In the genomic region with DNA sequence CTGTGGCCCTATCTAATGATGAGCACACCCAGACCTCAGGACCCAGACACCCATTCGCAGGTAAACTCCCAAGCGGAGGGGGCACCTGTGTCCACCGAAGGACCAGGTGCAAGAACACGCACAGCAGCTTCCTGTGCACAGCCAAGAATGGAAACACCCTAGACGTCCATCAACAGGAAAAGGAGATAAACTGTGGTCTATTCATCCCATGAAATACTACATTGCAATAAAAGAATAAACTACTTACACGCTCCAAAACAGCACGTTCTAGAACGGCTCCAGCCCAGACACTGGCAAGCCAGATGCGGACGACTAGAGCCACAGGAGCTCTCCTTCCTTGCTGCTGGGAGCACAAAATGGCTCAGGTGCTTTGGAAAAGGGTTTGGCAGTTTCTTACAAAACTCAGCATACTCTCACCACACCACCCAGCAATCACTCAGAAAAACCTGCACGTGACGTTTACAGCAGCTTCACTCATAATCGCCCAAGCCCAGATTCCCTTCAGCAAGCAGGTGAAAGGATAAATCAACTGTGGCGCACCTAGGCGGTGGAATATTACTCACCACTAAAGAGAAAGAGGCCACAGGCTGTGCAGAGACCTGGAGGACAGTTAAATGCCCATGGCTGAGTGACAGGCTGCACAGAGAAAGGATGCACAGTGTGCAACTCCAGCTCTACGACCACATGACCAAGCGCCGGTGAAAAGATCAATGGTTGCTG, we compare ENCODE assay signal across 22 cellular contexts. TPM values are rescaled to one million over a fixed set of nuclear protein-coding genes. Genes with fewer than 3 reads are reported as not detected.
DNase-seq lines count a peak whose midpoint lies in the region; ATAC-seq, FAIRE-seq and TF ChIP-seq lines count a peak whose summit lies in the region.
"Had no signal": no experiment of that assay in that cellular context is flagged by ENCODE, and none has a peak within 500 bp of the region (broad histone marks: within the 10 kb centered on the region; RNA-seq: fewer than 3 reads in every experiment).

No MANE protein-coding gene starts in this region.

- H3K9me2 ChIP-seq in Karpas-422 (replicated peaks; ENCODE audit: insufficient read depth, low read length), result no peaks in the 10 kb centered on the region

- POLR2A ChIA-PET in IMR-90 (lab: Charles Lee; ENCODE audit: unreplicated experiment), result no interaction called here
- POLR2A ChIA-PET in K562 (lab: Yijun Ruan, JAX), result interaction anchor here (0.6 kb wide), 2 partner anchors 10 to 263 kb away, joined by 3 to 6 read pairs; no protein-coding TSS in a partner anchor

- no peak for ATAC-seq in IMR-90 (ENCODE audit: low read depth)
- ATAC-seq in K562, result no peak
- no peak for ATAC-seq in GM18505 (IDR thresholded peaks at IDR 0.05; ENCODE audit: unreplicated experiment)

- no peak overlapping the region for H3K18ac ChIP-seq in IMR-90 (ENCODE audit: low read depth, low read length)
- H3K18ac ChIP-seq in neuronal stem cell (ENCODE audit: low read length), result no peak overlapping the region

- peaks cover 6% of the 10 kb centered on the region; the same call in 2 of the 3 replicates for H3K79me2 ChIP-seq in K562 (ENCODE audit: control insufficient read depth, insufficient read depth, low read length)
- H3K79me2 ChIP-seq in Karpas-422 (ENCODE audit: low read length), result no peaks in the 10 kb centered on the region

- H3K9ac ChIP-seq in BLaER1 treated with 17β-estradiol and CSF1 and Interleukin-3, amounts not matched to agents 10 nM and 100 nM, result no peak overlapping the region
- H3K9ac ChIP-seq in IMR-90 (ENCODE audit: low read depth, low read length) (no peak overlapping the region), K562 (ENCODE audit: insufficient read depth in 1 of 2, low read depth in 2 of 2, low read length in 2 of 2) (no peak overlapping the region), neuronal stem cell (ENCODE audit: low read depth, low read length, poor library complexity) (no peak overlapping the region), Karpas-422 (ENCODE audit: low read length) (no peak overlapping the region)

- H2AFZ ChIP-seq in IMR-90 (replicated peaks; ENCODE audit: low read length, poor library complexity) (no peak overlapping the region), K562 (ENCODE audit: low read depth, low read length) (no peak overlapping the region), neuronal stem cell (ENCODE audit: low read length) (no peak overlapping the region), Karpas-422 (ENCODE audit: low read length) (no peak overlapping the region)

- no peak overlapping the region for H2AK5ac ChIP-seq in IMR-90 (ENCODE audit: low read depth, low read length)
- no peak overlapping the region for H2AK5ac ChIP-seq in neuronal stem cell (ENCODE audit: low read depth, low read length)

- no peaks in the 10 kb centered on the region for H3K9me3 ChIP-seq in BLaER1 treated with 17β-estradiol and CSF1 and Interleukin-3, amounts not matched to agents 10 nM and 100 nM (replicated peaks in 1 of 11)
- H3K9me3 ChIP-seq in IMR-90 (ENCODE audit: control insufficient read depth, insufficient read depth, low read length) (no peaks in the 10 kb centered on the region), K562 (replicated peaks; ENCODE audit: control insufficient read depth, insufficient read depth, low read depth, low read length) (no peaks in the 10 kb centered on the region), neuronal stem cell (replicated peaks in 1 of 2; ENCODE audit: control insufficient read depth in 2 of 2, insufficient read depth in 1 of 2, low read depth in 1 of 2, low read length in 2 of 2) (no peaks in the 10 kb centered on the region), Karpas-422 (ENCODE audit: low read length) (no peaks in the 10 kb centered on the region)

- no peak overlapping the region for H3K4me3 ChIP-seq in BLaER1 treated with 17β-estradiol and CSF1 and Interleukin-3, amounts not matched to agents 10 nM and 100 nM
- H3K4me3 ChIP-seq in IMR-90 (ENCODE audit: insufficient read depth, low read depth, low read length), result no peak overlapping the region
- no peak overlapping the region for H3K4me3 ChIP-seq in K562
- no peak overlapping the region for H3K4me3 ChIP-seq in neuronal stem cell (ENCODE audit: low read length in 2 of 2)
- H3K4me3 ChIP-seq in Karpas-422 (ENCODE audit: low read length), result no peak overlapping the region

- intact Hi-C loops in IMR-90 (cut with micrococcal nuclease), result loop anchor here (5.0 kb wide), 1 partner anchor 72 kb away; no protein-coding TSS in a partner anchor
- intact Hi-C loops in K562 (cut with micrococcal nuclease), result loop anchor here (5.0 kb wide), 1 partner anchor 78 kb away; no protein-coding TSS in a partner anchor

- TF ChIP-seq RAD21 in IMR-90 (IDR thresholded peaks at IDR 0.05; ENCODE audit: low read length) (no peak), K562 (CRISPR knock-in tag; conservative IDR thresholded peaks at IDR 0.05 in 1 of 2, IDR thresholded peaks at IDR 0.05 in 1 of 2) (no peak)

- no peak overlapping the region for H2BK12ac ChIP-seq in neuronal stem cell (ENCODE audit: low read length)

- H3K23ac ChIP-seq in IMR-90 (ENCODE audit: low read depth, low read length) (no peak overlapping the region), neuronal stem cell (ENCODE audit: low read depth, low read length, poor library complexity) (no peak overlapping the region)

- H3K4me1 ChIP-seq in BLaER1 treated with 17β-estradiol and CSF1 and Interleukin-3, amounts not matched to agents 10 nM and 100 nM, result peaks cover 22 to 86% (median 76%) of the 10 kb centered on the region in 10 experiments
- H3K4me1 ChIP-seq in IMR-90 (ENCODE audit: control insufficient read depth, insufficient read depth, low read length) (peaks cover 6% of the 10 kb centered on the region), K562 (replicated peaks in 1 of 2; ENCODE audit: control insufficient read depth in 2 of 2, insufficient read depth in 2 of 2, low read length in 2 of 2) (peaks cover 0 to 13% of the 10 kb centered on the region in 2 experiments; a peak in 2 of 5 replicates), neuronal stem cell (ENCODE audit: control insufficient read depth in 2 of 2, insufficient read depth in 1 of 2, low read depth in 1 of 2, low read length in 2 of 2) (peaks cover 4 to 8% of the 10 kb centered on the region in 2 donors), Karpas-422 (ENCODE audit: low read length) (no peaks in the 10 kb centered on the region)

- TF ChIP-seq CTCF in IMR-90 (conservative IDR thresholded peaks at IDR 0.05; ENCODE audit: low read depth, low read length), result no peak
- TF ChIP-seq CTCF in K562 (IDR thresholded peaks at IDR 0.05 in 2 of 3, conservative IDR thresholded peaks at IDR 0.05 in 1 of 3; ENCODE audit: insufficient read depth in 2 of 3, low read depth in 1 of 3, low read length in 3 of 3), result no peak

- no peak overlapping the region for H3K27ac ChIP-seq in BLaER1 treated with 17β-estradiol and CSF1 and Interleukin-3, amounts not matched to agents 10 nM and 100 nM
- H3K27ac ChIP-seq in IMR-90 (ENCODE audit: insufficient read depth, low read length) (no peak overlapping the region), K562 (ENCODE audit: extremely low read depth, low read depth, low read length) (no peak overlapping the region), neuronal stem cell (replicated peaks; ENCODE audit: low read length) (no peak overlapping the region), Karpas-422 (ENCODE audit: low read length) (no peak overlapping the region)

- in situ Hi-C loops in IMR-90 (cut with MboI; ENCODE audit: low sequenced_read_pairs) (loop anchor here (5.0 kb wide), 1 partner anchor 78 kb away; no protein-coding TSS in a partner anchor), K562 (cut with MboI) (loop anchor here (10.0 kb wide), 1 partner anchor 185 kb away; no protein-coding TSS in a partner anchor)

- H4K20me1 ChIP-seq in BLaER1 treated with 17β-estradiol and CSF1 and Interleukin-3, amounts not matched to agents 10 nM and 100 nM, result peaks cover 65 to 87% (median 85%) of the 10 kb centered on the region in 11 experiments
- H4K20me1 ChIP-seq in IMR-90 (ENCODE audit: insufficient read depth, low read length) (peaks cover 38% of the 10 kb centered on the region), K562 (replicated peaks; ENCODE audit: control insufficient read depth, insufficient read depth, low read length) (0 out of 2 replicates have a peak, but pooled peaks cover 4% of the 10 kb centered on the region), Karpas-422 (ENCODE audit: insufficient read depth, low read depth, low read length) (peaks cover 19% of the 10 kb centered on the region)

- no peak overlapping the region for H2BK20ac ChIP-seq in IMR-90 (ENCODE audit: low read depth, low read length)

- peaks cover 25 to 53% of the 10 kb centered on the region in 2 experiments for H3K79me1 ChIP-seq in IMR-90 (ENCODE audit: low read depth in 1 of 2, low read length in 2 of 2)
- H3K79me1 ChIP-seq in neuronal stem cell (ENCODE audit: low read depth, low read length), result peaks cover 20% of the 10 kb centered on the region

- DNase-seq in IMR-90 (no peak), K562 (ENCODE audit: extremely low read depth in 1 of 4, low spot score in 3 of 4) (no peak), neuronal stem cell (ENCODE audit: low spot score) (no peak), Karpas-422 (no peak), NCI-H748 (lab: John Stamatoyannopoulos, UW; ENCODE audit: unreplicated experiment) (no peak), NCI-H2196 (lab: John Stamatoyannopoulos, UW; ENCODE audit: unreplicated experiment) (no peak)
- DNase-seq: 8988T; C1 segment of cervical spinal cord; CD4-positive, CD25-positive, alpha-beta regulatory T cell; CD8-positive, alpha-beta memory T cell; COR-L47; DMS 273 treated with DMSO at 0.1 percent for 48 hours; DMS53; DND-41; EL; GOT3; HCEC 1CT; HFFc6 had no signal

- H2AK9ac ChIP-seq in IMR-90 (replicated peaks; ENCODE audit: low read depth, low read length, poor library complexity), result peak overlapping the region; percentile 25

- TF ChIP-seq EP300 in K562 (IDR thresholded peaks at IDR 0.05; ENCODE audit: low read length), result no peak

- H3K56ac ChIP-seq in IMR-90 (ENCODE audit: extremely low read depth, insufficient read depth, low read length), result no peak overlapping the region

- H3K14ac ChIP-seq in IMR-90 (replicated peaks; ENCODE audit: low read depth, low read length) (no peak overlapping the region), neuronal stem cell (ENCODE audit: low read length) (no peak overlapping the region)

- no peak for FAIRE-seq in K562 (lab: Jason Lieb, UNC)
- FAIRE-seq: GM12891, GM18507 had no signal

- H3K9me1 ChIP-seq in IMR-90 (ENCODE audit: insufficient read depth, low read length) (no peaks in the 10 kb centered on the region; the same call in 1 of the 2 replicates), K562 (ENCODE audit: control insufficient read depth, insufficient read depth, low read length) (no peaks in the 10 kb centered on the region)

- no peak overlapping the region for H2BK120ac ChIP-seq in IMR-90 (ENCODE audit: low read depth, low read length)
- H2BK120ac ChIP-seq in neuronal stem cell (ENCODE audit: low read depth, low read length), result no peak overlapping the region

- BruUV-seq in IMR-90 (replicated peaks; lab: Mats Ljungman, UMichigan), result no TSS peak
- BruUV-seq in K562 (replicated peaks; lab: Mats Ljungman, UMichigan), result no TSS peak

- H4K5ac ChIP-seq in IMR-90 (ENCODE audit: low read depth, low read length), result no peak overlapping the region

- H3K27me3 ChIP-seq in BLaER1 treated with 17β-estradiol and CSF1 and Interleukin-3, amounts not matched to agents 10 nM and 100 nM, result no peaks in the 10 kb centered on the region
- H3K27me3 ChIP-seq in IMR-90 (ENCODE audit: control insufficient read depth, insufficient read depth, low read length) (no peaks in the 10 kb centered on the region), K562 (ENCODE audit: control insufficient read depth in 2 of 2, insufficient read depth in 2 of 2, low read length in 2 of 2) (no peaks in the 10 kb centered on the region), neuronal stem cell (ENCODE audit: control insufficient read depth in 3 of 3, insufficient read depth in 3 of 3, low read depth in 1 of 3, low read length in 3 of 3) (no peaks in the 10 kb centered on the region), Karpas-422 (ENCODE audit: low read length) (no peaks in the 10 kb centered on the region)

- no peak overlapping the region for H3K4ac ChIP-seq in IMR-90 (ENCODE audit: low read depth, low read length)
- no peak overlapping the region for H3K4ac ChIP-seq in neuronal stem cell (ENCODE audit: low read length)

- peak overlapping the region in 7 of 11 experiments; percentile 17 to 95 (median 30); a peak in 12 of 22 replicates for H3K4me2 ChIP-seq in BLaER1 treated with 17β-estradiol and CSF1 and Interleukin-3, amounts not matched to agents 10 nM and 100 nM
- H3K4me2 ChIP-seq in IMR-90 (ENCODE audit: low read depth, low read length) (no peak overlapping the region), K562 (ENCODE audit: insufficient read depth, low read length) (no peak overlapping the region), neuronal stem cell (ENCODE audit: insufficient read depth, low read length, poor library complexity, severe bottlenecking) (no peak overlapping the region), Karpas-422 (ENCODE audit: low read depth, low read length, poor library complexity, severe bottlenecking) (no peak overlapping the region)

- CTCF ChIA-PET in IMR-90 (lab: Yijun Ruan, JAX), result interaction anchor here (0.6 kb wide), 1 partner anchor 12 kb away, joined by 3 read pairs; no protein-coding TSS in a partner anchor
- CTCF ChIA-PET in K562 (lab: Yijun Ruan, JAX; ENCODE audit: low intra/inter-chr PET ratio), result no interaction called here

- no peak overlapping the region for H4K8ac ChIP-seq in IMR-90 (ENCODE audit: low read depth in 2 of 2, low read length in 2 of 2)
- no peak overlapping the region for H4K8ac ChIP-seq in neuronal stem cell (ENCODE audit: low read depth, low read length)

- no peak overlapping the region for H4K91ac ChIP-seq in IMR-90 (ENCODE audit: insufficient read depth, low read depth, low read length)
- no peak overlapping the region for H4K91ac ChIP-seq in neuronal stem cell (ENCODE audit: low read depth, low read length, poor library complexity)

- no peak for TF ChIP-seq POLR2A in IMR-90 (IDR thresholded peaks at IDR 0.05; ENCODE audit: low read depth, low read length)
- TF ChIP-seq POLR2A in K562 (conservative IDR thresholded peaks at IDR 0.05), result no peak
- TF ChIP-seq POLR2A in GM18505 (IDR thresholded peaks at IDR 0.05; ENCODE audit: borderline replicate concordance, extremely low read depth, insufficient read depth, insufficient read length), result no peak

- H2BK5ac ChIP-seq in IMR-90 (ENCODE audit: low read depth, low read length, poor library complexity, severe bottlenecking) (no peak overlapping the region), neuronal stem cell (ENCODE audit: low read length) (peak overlapping the region; percentile 79)

- peaks cover 6 to 25% (median 15%) of the 10 kb centered on the region in 11 experiments; a peak in 17 of 22 replicates for H3K36me3 ChIP-seq in BLaER1 treated with 17β-estradiol and CSF1 and Interleukin-3, amounts not matched to agents 10 nM and 100 nM
- H3K36me3 ChIP-seq in IMR-90 (ENCODE audit: control insufficient read depth, insufficient read depth, low read length), result peaks cover 6% of the 10 kb centered on the region; the same call in 1 of the 2 replicates
- peaks cover 3% of the 10 kb centered on the region; the same call in 1 of the 3 replicates for H3K36me3 ChIP-seq in K562 (ENCODE audit: control insufficient read depth, insufficient read depth, low read length)
- H3K36me3 ChIP-seq in neuronal stem cell (replicated peaks in 1 of 2; ENCODE audit: control insufficient read depth in 2 of 2, insufficient read depth in 2 of 2, low read length in 2 of 2), result peaks cover 0 to 3% of the 10 kb centered on the region in 2 donors
- no peaks in the 10 kb centered on the region for H3K36me3 ChIP-seq in Karpas-422 (ENCODE audit: insufficient read depth, low read length)

- WGBS in IMR-90 (ENCODE audit: extremely low coverage in 2 of 2, insufficient read length in 1 of 2), 2 experiments, result 90% methylated on average over 5 of the region's 18 CpGs; no CpG with 5 or more reads in 1 of the 2 experiments
- WGBS in K562 (ENCODE audit: insufficient coverage, low coverage, missing lambda C conversion rate), result 78% methylated on average over 16 of the region's 18 CpGs
- WGBS in neuronal stem cell (ENCODE audit: extremely low coverage in 2 of 2, insufficient read length in 2 of 2, insufficient replicate concordance in 1 of 2), 2 donors, result no CpG with 5 or more reads among the region's 18 CpGs

- H2BK15ac ChIP-seq in IMR-90 (ENCODE audit: low read depth, low read length) (no peak overlapping the region), neuronal stem cell (ENCODE audit: low read length) (no peak overlapping the region)

- dilution Hi-C loops in IMR-90 (cut with HindIII; ENCODE audit: low sequenced_read_pairs, unreplicated experiment), result no loop called here

RNA-seq across cellular contexts. Expression of gene BRF1, which starts 21.0 kb away (rescaled TPM):
- total RNA-seq in IMR-90 (2012; rRNA removed) (12.4 and 13.3 TPM in 2 replicates), K562 (2014; rRNA removed) (24.6 and 24.9 TPM in 2 replicates), K562 (2014; rRNA removed; fragmentation: Illumina TruSeq; extraction: Trizol) (6.9 and 9.3 TPM in 2 replicates), K562 (2015; rRNA removed; fragmentation: Illumina TruSeq; extraction: Trizol) (12.5 and 12.7 TPM in 2 replicates), K562 (2021) (22.5 and 22.6 TPM in 2 replicates)
- polyA plus RNA-seq in IMR-90 (2012; rRNA removed) (16.4 and 16.7 TPM in 2 replicates), K562 (2011; rRNA removed) (3.6 and 5.6 TPM in 2 replicates), K562 (2014; fragmentation: Illumina TruSeq; extraction: Trizol) (8.2 and 10.5 TPM in 2 replicates), K562 (2014; fragmentation: Nextera tagmentation; extraction: Ambion mirVana) (under 1 TPM; 0.14 to 0.17 TPM), K562 (2014; rRNA removed) (12.8 and 14.6 TPM in 2 replicates)
- 13.5 and 19.0 TPM in 2 replicates for polyA plus RNA-seq in IMR-90 (2012; cell fraction: cytosol; rRNA removed)
- polyA plus RNA-seq in IMR-90 (2012; cell fraction: nucleus; rRNA removed; ENCODE audit: low replicate concordance), result 44.2 and 86.6 TPM in 2 replicates
- total RNA-seq in K562 (2011; cell fraction: chromatin; rRNA removed; ENCODE audit: low replicate concordance), result 71.0 and 136 TPM in 2 replicates
- 63.5 and 70.5 TPM in 2 replicates for total RNA-seq in K562 (2011; cell fraction: nucleolus; rRNA removed)
- total RNA-seq in K562 (2011; cell fraction: nucleoplasm; rRNA removed), result 45.0 and 51.4 TPM in 2 replicates
- polyA plus RNA-seq in K562 (2011; cell fraction: cytosol; rRNA removed), result 3.3 and 6.4 TPM in 2 replicates
- polyA plus RNA-seq in K562 (2011; cell fraction: nucleus; rRNA removed), result 25.8 and 37.9 TPM in 2 replicates
- polyA plus RNA-seq in K562 (2012), result 14.4 and 14.8 TPM in 2 replicates
- polyA minus RNA-seq in K562 (2011; rRNA and poly(A)+ RNA removed), result 5.2 and 6.5 TPM in 2 replicates
- polyA minus RNA-seq in K562 (2011; cell fraction: cytosol; rRNA and poly(A)+ RNA removed), result 6.4 and 8.4 TPM in 2 replicates
- 20.3 and 25.3 TPM in 2 replicates for polyA minus RNA-seq in K562 (2011; cell fraction: nucleus; rRNA and poly(A)+ RNA removed)
- 14.0 TPM for polyA plus RNA-seq in neuronal stem cell (2013, experiment 1 of 2)
- polyA plus RNA-seq in neuronal stem cell (2013, experiment 2 of 2), result 14.3 TPM
- 19.0 and 54.9 TPM in 2 replicates for total RNA-seq in Karpas-422 (2014; rRNA removed; shearing (Covaris generic); ENCODE audit: low replicate concordance)

RNA-seq across cellular contexts. Expression of gene BTBD6, which starts 31.5 kb away (rescaled TPM):
- total RNA-seq in IMR-90 (2012; rRNA removed) (31.4 and 43.9 TPM in 2 replicates), K562 (2014; rRNA removed) (not detected in 2 replicates), K562 (2014; rRNA removed; fragmentation: Illumina TruSeq; extraction: Trizol) (not detected in 2 replicates), K562 (2015; rRNA removed; fragmentation: Illumina TruSeq; extraction: Trizol) (not detected in 2 replicates), K562 (2021) (0.16 TPM in 1 of 2 replicates, not detected in the other)
- polyA plus RNA-seq in IMR-90 (2012; rRNA removed) (33.9 and 37.4 TPM in 2 replicates), K562 (2011; rRNA removed) (not detected in 2 replicates), K562 (2014; fragmentation: Illumina TruSeq; extraction: Trizol) (not detected in 2 replicates), K562 (2014; fragmentation: Nextera tagmentation; extraction: Ambion mirVana) (not detected), K562 (2014; rRNA removed) (not detected in 2 replicates)
- 41.8 and 43.5 TPM in 2 replicates for polyA plus RNA-seq in IMR-90 (2012; cell fraction: cytosol; rRNA removed)
- 99.5 and 153 TPM in 2 replicates for polyA plus RNA-seq in IMR-90 (2012; cell fraction: nucleus; rRNA removed; ENCODE audit: low replicate concordance)
- not detected in 2 replicates for total RNA-seq in K562 (2011; cell fraction: chromatin; rRNA removed; ENCODE audit: low replicate concordance)
- total RNA-seq in K562 (2011; cell fraction: nucleolus; rRNA removed), result not detected in 2 replicates
- not detected in 2 replicates for total RNA-seq in K562 (2011; cell fraction: nucleoplasm; rRNA removed)
- not detected in 2 replicates for polyA plus RNA-seq in K562 (2011; cell fraction: cytosol; rRNA removed)
- not detected in 2 replicates for polyA plus RNA-seq in K562 (2011; cell fraction: nucleus; rRNA removed)
- 0.08 TPM in 1 of 2 replicates, not detected in the other for polyA plus RNA-seq in K562 (2012)
- polyA minus RNA-seq in K562 (2011; rRNA and poly(A)+ RNA removed), result not detected in 2 replicates
- polyA minus RNA-seq in K562 (2011; cell fraction: cytosol; rRNA and poly(A)+ RNA removed), result 0.38 TPM in 1 of 2 replicates, not detected in the other
- not detected in 2 replicates for polyA minus RNA-seq in K562 (2011; cell fraction: nucleus; rRNA and poly(A)+ RNA removed)
- polyA plus RNA-seq in neuronal stem cell (2013, experiment 1 of 2), result 10.8 TPM
- 10.4 TPM for polyA plus RNA-seq in neuronal stem cell (2013, experiment 2 of 2)
- 58.9 and 130 TPM in 2 replicates for total RNA-seq in Karpas-422 (2014; rRNA removed; shearing (Covaris generic); ENCODE audit: low replicate concordance)

RNA-seq across cellular contexts. Expression of gene PACS2, which starts 34.7 kb away (rescaled TPM):
- total RNA-seq in IMR-90 (2012; rRNA removed) (15.3 and 15.6 TPM in 2 replicates), K562 (2014; rRNA removed) (13.2 and 21.3 TPM in 2 replicates), K562 (2014; rRNA removed; fragmentation: Illumina TruSeq; extraction: Trizol) (4.4 and 5.9 TPM in 2 replicates), K562 (2015; rRNA removed; fragmentation: Illumina TruSeq; extraction: Trizol) (10.4 and 11.6 TPM in 2 replicates), K562 (2021) (20.8 and 21.0 TPM in 2 replicates)
- polyA plus RNA-seq in IMR-90 (2012; rRNA removed) (32.2 and 35.1 TPM in 2 replicates), K562 (2011; rRNA removed) (8.8 and 9.9 TPM in 2 replicates), K562 (2014; fragmentation: Illumina TruSeq; extraction: Trizol) (4.3 and 9.0 TPM in 2 replicates), K562 (2014; fragmentation: Nextera tagmentation; extraction: Ambion mirVana) (under 1 TPM; 0.11 to 0.34 TPM), K562 (2014; rRNA removed) (14.6 and 16.6 TPM in 2 replicates)
- polyA plus RNA-seq in IMR-90 (2012; cell fraction: cytosol; rRNA removed), result 21.8 and 38.1 TPM in 2 replicates
- 145 and 229 TPM in 2 replicates for polyA plus RNA-seq in IMR-90 (2012; cell fraction: nucleus; rRNA removed; ENCODE audit: low replicate concordance)
- total RNA-seq in K562 (2011; cell fraction: chromatin; rRNA removed; ENCODE audit: low replicate concordance), result 28.1 and 70.2 TPM in 2 replicates
- total RNA-seq in K562 (2011; cell fraction: nucleolus; rRNA removed), result 30.5 and 32.4 TPM in 2 replicates
- total RNA-seq in K562 (2011; cell fraction: nucleoplasm; rRNA removed), result 22.4 and 23.7 TPM in 2 replicates
- polyA plus RNA-seq in K562 (2011; cell fraction: cytosol; rRNA removed), result 6.8 and 14.3 TPM in 2 replicates
- 27.9 and 60.4 TPM in 2 replicates for polyA plus RNA-seq in K562 (2011; cell fraction: nucleus; rRNA removed)
- 16.4 and 29.4 TPM in 2 replicates for polyA plus RNA-seq in K562 (2012)
- 2.8 and 6.3 TPM in 2 replicates for polyA minus RNA-seq in K562 (2011; rRNA and poly(A)+ RNA removed)
- polyA minus RNA-seq in K562 (2011; cell fraction: cytosol; rRNA and poly(A)+ RNA removed), result 10.2 and 13.9 TPM in 2 replicates
- 8.9 and 15.8 TPM in 2 replicates for polyA minus RNA-seq in K562 (2011; cell fraction: nucleus; rRNA and poly(A)+ RNA removed)
- polyA plus RNA-seq in neuronal stem cell (2013, experiment 1 of 2), result 33.5 TPM
- polyA plus RNA-seq in neuronal stem cell (2013, experiment 2 of 2), result 32.3 TPM
- total RNA-seq in Karpas-422 (2014; rRNA removed; shearing (Covaris generic); ENCODE audit: low replicate concordance), result 32.4 and 55.8 TPM in 2 replicates

Comparison
In these comparisons a context has a peak if more than half of its experiments do, and no peak if none do; other contexts are left out.
1. H3K4me2 ChIP-seq: peak in BLaER1 treated with 17β-estradiol and CSF1 and Interleukin-3, amounts not matched to agents 10 nM and 100 nM (7 of 11); none in IMR-90 (single experiment), K562 (single experiment), neuronal stem cell (single experiment) and Karpas-422 (single experiment).
2. RNA of gene BTBD6, which starts 31.5 kb away (total RNA-seq): 58.9 to 130 TPM in Karpas-422 and 31.4 to 43.9 TPM in IMR-90; 0.16 TPM in K562; every median in the first group is over 10 times any median in the second.